21 cellular contexts compared by ENCODE assay signal in the genomic region with DNA sequence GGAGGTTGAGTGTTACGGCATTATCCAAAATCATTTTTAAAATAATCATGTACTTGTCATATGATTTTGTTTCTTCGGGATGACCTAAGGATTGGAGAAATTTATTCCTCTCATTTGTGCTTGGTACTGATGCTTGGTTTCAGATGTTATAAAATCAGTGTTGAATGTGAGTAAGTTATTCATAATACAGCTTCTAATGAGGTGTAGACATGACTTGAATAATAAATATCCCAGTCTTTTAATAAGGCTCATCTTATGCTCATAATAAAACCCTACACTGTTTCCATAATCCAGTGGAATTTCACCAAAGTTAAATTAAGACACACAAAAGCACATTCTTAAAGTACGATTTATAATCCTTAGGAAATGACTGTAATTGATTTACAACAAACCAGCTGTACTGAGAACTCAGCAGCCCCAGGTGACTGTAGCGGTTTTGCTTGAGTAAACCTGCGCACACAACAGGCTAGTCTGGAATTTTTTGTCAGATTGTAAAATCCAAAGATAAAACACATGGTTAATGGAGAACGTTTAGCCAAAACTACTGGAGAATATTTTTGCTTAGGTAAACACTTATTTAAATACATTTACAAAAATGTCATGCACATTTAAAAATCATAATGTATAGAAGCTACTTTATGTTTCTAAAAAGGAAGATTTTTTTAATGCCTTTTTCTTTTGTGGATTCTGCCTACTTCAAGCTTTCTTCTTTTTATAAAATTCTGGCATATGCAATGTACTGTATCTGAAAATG.
DNase-seq lines count a peak whose midpoint lies in the region; ATAC-seq and TF ChIP-seq lines count a peak whose summit lies in the region.
"Had no signal": no experiment of that assay in that cellular context is flagged by ENCODE, and none has a peak within 500 bp of the region (broad histone marks: within the 10 kb centered on the region; RNA-seq: fewer than 3 reads in every experiment).

No MANE protein-coding gene starts in this region.

- no peak overlapping the region; the same call in 1 of the 2 replicates for H2AFZ ChIP-seq in GM23338

- H3K27ac Mint-ChIP-seq in GM23338, result no peak overlapping the region
- H3K27ac Mint-ChIP-seq: CD8-positive, alpha-beta T cell had no signal

- intact Hi-C loops in Right ventricle myocardium inferior (cut with DNase I), result no loop called here

- H3K36me3 Mint-ChIP-seq in GM23338 (ENCODE audit: low read depth), result no peaks in the 10 kb centered on the region
- H3K36me3 Mint-ChIP-seq: CD8-positive, alpha-beta T cell had no signal

- H3K36me3 ChIP-seq in GM23338 (ENCODE audit: insufficient read depth), result no peaks in the 10 kb centered on the region; the same call in 1 of the 2 replicates
- no peaks in the 10 kb centered on the region for H3K36me3 ChIP-seq in kidney epithelial cell (ENCODE audit: control insufficient read depth, insufficient read depth, low read length)
- H3K36me3 ChIP-seq: BLaER1 treated with 17β-estradiol and CSF1 and Interleukin-3, amounts not matched to agents 10 nM and 100 nM; HAP-1; SJSA1 had no signal

- no peaks in the 10 kb centered on the region for H3F3A ChIP-seq in GM23338 (replicated peaks; ENCODE audit: low read depth)

- H3K4me1 ChIP-seq in GM23338 (ENCODE audit: insufficient read depth), result no peaks in the 10 kb centered on the region
- H3K4me1 ChIP-seq: BLaER1 treated with 17β-estradiol and CSF1 and Interleukin-3, amounts not matched to agents 10 nM and 100 nM; HAP-1; SJSA1 had no signal

- H3K27ac ChIP-seq in GM23338 (ENCODE audit: low read depth), result no peak overlapping the region
- H3K27ac ChIP-seq in VCaP, result peak overlapping the region; percentile 42
- peak overlapping the region; percentile 59 for H3K27ac ChIP-seq in substantia nigra (ENCODE audit: low read depth, low read length, poor library complexity, severe bottlenecking)
- H3K27ac ChIP-seq: BLaER1 treated with 17β-estradiol and CSF1 and Interleukin-3, amounts not matched to agents 10 nM and 100 nM; SJSA1 had no signal

- H3K27me3 Mint-ChIP-seq in GM23338 (ENCODE audit: insufficient read depth, low read depth, poor library complexity), result no peaks in the 10 kb centered on the region

- no peaks in the 10 kb centered on the region for H3K79me2 ChIP-seq in GM23338 (replicated peaks; ENCODE audit: insufficient read depth)

- H3K4me3 ChIP-seq in GM23338 (no peak overlapping the region), kidney epithelial cell (ENCODE audit: low read depth, low read length) (no peak overlapping the region)
- H3K4me3 ChIP-seq: BLaER1 treated with 17β-estradiol and CSF1 and Interleukin-3, amounts not matched to agents 10 nM and 100 nM; HAP-1; SJSA1 had no signal

- peaks cover 3% of the 10 kb centered on the region for H3K9me2 ChIP-seq in GM23338 (ENCODE audit: insufficient read depth)

- DNase-seq in GM23338 (ENCODE audit: low spot score), result peak; percentile 1
- DNase-seq in kidney epithelial cell (ENCODE audit: low read depth), result peak; percentile 21
- no peak for DNase-seq in substantia nigra (lab: John Stamatoyannopoulos, UW)
- DNase-seq in activated effector memory CD4-positive, alpha-beta T cell treated with anti-CD3 and anti-CD28 coated beads, Interleukin-2, amount 50 U/mL, for 16 hours, result no peak
- DNase-seq in Right ventricle myocardium inferior (ENCODE audit: missing footprints), result no peak
- DNase-seq in AML-193 (lab: John Stamatoyannopoulos, UW), result no peak
- DNase-seq: ACHN; CD8-positive, alpha-beta T cell; KBM-7; MM.1S; NCI-H1048; NCI-H1417 treated with DMSO at 0.1 percent for 48 hours; NCI-H187; NCI-H226; NCI-H510A treated with DMSO at 0.1 percent for 48 hours; NCI-H774; OCI-M1 had no signal

- H3K4me2 ChIP-seq in GM23338, result no peak overlapping the region
- H3K4me2 ChIP-seq: BLaER1 treated with 17β-estradiol and CSF1 and Interleukin-3, amounts not matched to agents 10 nM and 100 nM had no signal

- H4K20me1 ChIP-seq in GM23338 (replicated peaks; ENCODE audit: insufficient read depth), result no peaks in the 10 kb centered on the region
- H4K20me1 ChIP-seq: BLaER1 treated with 17β-estradiol and CSF1 and Interleukin-3, amounts not matched to agents 10 nM and 100 nM had no signal

- no peak for ATAC-seq in GM23338
- no peak for ATAC-seq in Right ventricle myocardium inferior
- ATAC-seq: CD8-positive, alpha-beta T cell had no signal

- H3K9me3 Mint-ChIP-seq in GM23338, result no peaks in the 10 kb centered on the region

- no peaks in the 10 kb centered on the region for H3K27me3 ChIP-seq in GM23338 (ENCODE audit: insufficient read depth)
- no peaks in the 10 kb centered on the region for H3K27me3 ChIP-seq in kidney epithelial cell (ENCODE audit: control insufficient read depth, insufficient read depth, low read length)
- H3K27me3 ChIP-seq: BLaER1 treated with 17β-estradiol and CSF1 and Interleukin-3, amounts not matched to agents 10 nM and 100 nM; SJSA1 had no signal

- peaks cover 2% of the 10 kb centered on the region; the same call in 1 of the 3 replicates for H3K4me1 Mint-ChIP-seq in GM23338

- TF ChIP-seq CTCF in GM23338 (conservative IDR thresholded peaks at IDR 0.05; ENCODE audit: low read depth in 2 of 2) (no peak), VCaP (conservative IDR thresholded peaks at IDR 0.05) (no peak), kidney epithelial cell (IDR thresholded peaks at IDR 0.05; ENCODE audit: insufficient read depth, low read length, poor library complexity, severe bottlenecking) (no peak)

- no peak overlapping the region for H3K4me3 Mint-ChIP-seq in GM23338
- H3K4me3 Mint-ChIP-seq: CD8-positive, alpha-beta T cell had no signal

TF ChIP-seq in GM23338, 12 proteins besides CTCF, POLR2A, EP300 and RAD21 (continues in another document):
- TF ChIP-seq STAT1 (IDR thresholded peaks at IDR 0.05; ENCODE audit: unreplicated experiment) (no peak), POLR2AphosphoS5 (IDR thresholded peaks at IDR 0.05; ENCODE audit: low read depth) (no peak), EZH2 (IDR thresholded peaks at IDR 0.05; ENCODE audit: low read depth, unreplicated experiment) (no peak), CREB1 (CRISPR knock-in tag; IDR thresholded peaks at IDR 0.05; ENCODE audit: low read depth) (no peak), JUNB (IDR thresholded peaks at IDR 0.05; ENCODE audit: unreplicated experiment) (no peak)
- TF ChIP-seq, protein P1, sequence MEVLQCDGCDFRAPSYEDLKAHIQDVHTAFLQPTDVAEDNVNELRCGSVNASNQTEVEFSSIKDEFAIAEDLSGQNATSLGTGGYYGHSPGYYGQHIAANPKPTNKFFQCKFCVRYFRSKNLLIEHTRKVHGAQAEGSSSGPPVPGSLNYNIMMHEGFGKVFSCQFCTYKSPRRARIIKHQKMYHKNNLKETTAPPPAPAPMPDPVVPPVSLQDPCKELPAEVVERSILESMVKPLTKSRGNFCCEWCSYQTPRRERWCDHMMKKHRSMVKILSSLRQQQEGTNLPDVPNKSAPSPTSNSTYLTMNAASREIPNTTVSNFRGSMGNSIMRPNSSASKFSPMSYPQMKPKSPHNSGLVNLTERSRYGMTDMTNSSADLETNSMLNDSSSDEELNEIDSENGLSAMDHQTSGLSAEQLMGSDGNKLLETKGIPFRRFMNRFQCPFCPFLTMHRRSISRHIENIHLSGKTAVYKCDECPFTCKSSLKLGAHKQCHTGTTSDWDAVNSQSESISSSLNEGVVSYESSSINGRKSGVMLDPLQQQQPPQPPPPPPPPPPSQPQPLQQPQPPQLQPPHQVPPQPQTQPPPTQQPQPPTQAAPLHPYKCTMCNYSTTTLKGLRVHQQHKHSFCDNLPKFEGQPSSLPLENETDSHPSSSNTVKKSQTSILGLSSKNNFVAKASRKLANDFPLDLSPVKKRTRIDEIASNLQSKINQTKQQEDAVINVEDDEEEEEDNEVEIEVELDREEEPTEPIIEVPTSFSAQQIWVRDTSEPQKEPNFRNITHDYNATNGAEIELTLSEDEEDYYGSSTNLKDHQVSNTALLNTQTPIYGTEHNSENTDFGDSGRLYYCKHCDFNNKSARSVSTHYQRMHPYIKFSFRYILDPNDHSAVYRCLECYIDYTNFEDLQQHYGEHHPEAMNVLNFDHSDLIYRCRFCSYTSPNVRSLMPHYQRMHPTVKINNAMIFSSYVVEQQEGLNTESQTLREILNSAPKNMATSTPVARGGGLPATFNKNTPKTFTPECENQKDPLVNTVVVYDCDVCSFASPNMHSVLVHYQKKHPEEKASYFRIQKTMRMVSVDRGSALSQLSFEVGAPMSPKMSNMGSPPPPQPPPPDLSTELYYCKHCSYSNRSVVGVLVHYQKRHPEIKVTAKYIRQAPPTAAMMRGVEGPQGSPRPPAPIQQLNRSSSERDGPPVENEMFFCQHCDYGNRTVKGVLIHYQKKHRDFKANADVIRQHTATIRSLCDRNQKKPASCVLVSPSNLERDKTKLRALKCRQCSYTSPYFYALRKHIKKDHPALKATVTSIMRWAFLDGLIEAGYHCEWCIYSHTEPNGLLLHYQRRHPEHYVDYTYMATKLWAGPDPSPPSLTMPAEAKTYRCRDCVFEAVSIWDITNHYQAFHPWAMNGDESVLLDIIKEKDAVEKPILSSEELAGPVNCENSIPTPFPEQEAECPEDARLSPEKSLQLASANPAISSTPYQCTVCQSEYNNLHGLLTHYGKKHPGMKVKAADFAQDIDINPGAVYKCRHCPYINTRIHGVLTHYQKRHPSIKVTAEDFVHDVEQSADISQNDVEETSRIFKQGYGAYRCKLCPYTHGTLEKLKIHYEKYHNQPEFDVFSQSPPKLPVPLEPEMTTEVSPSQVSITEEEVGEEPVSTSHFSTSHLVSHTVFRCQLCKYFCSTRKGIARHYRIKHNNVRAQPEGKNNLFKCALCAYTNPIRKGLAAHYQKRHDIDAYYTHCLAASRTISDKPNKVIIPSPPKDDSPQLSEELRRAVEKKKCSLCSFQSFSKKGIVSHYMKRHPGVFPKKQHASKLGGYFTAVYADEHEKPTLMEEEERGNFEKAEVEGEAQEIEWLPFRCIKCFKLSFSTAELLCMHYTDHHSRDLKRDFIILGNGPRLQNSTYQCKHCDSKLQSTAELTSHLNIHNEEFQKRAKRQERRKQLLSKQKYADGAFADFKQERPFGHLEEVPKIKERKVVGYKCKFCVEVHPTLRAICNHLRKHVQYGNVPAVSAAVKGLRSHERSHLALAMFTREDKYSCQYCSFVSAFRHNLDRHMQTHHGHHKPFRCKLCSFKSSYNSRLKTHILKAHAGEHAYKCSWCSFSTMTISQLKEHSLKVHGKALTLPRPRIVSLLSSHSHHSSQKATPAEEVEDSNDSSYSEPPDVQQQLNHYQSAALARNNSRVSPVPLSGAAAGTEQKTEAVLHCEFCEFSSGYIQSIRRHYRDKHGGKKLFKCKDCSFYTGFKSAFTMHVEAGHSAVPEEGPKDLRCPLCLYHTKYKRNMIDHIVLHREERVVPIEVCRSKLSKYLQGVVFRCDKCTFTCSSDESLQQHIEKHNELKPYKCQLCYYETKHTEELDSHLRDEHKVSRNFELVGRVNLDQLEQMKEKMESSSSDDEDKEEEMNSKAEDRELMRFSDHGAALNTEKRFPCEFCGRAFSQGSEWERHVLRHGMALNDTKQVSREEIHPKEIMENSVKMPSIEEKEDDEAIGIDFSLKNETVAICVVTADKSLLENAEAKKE (CRISPR knock-in tag; IDR thresholded peaks at IDR 0.05), result no peak

Comparison
In these comparisons a context has a peak if more than half of its experiments do, and no peak if none do; other contexts are left out.
1. DNase-seq: peak in GM23338 (single experiment) and kidney epithelial cell (single experiment); none in substantia nigra (0 of 49), activated effector memory CD4-positive, alpha-beta T cell treated with anti-CD3 and anti-CD28 coated beads, Interleukin-2, amount 50 U/mL, for 16 hours (single experiment), Right ventricle myocardium inferior (single experiment) and AML-193 (0 of 2).